8 cellular contexts compared by ENCODE assay signal in the genomic region with DNA sequence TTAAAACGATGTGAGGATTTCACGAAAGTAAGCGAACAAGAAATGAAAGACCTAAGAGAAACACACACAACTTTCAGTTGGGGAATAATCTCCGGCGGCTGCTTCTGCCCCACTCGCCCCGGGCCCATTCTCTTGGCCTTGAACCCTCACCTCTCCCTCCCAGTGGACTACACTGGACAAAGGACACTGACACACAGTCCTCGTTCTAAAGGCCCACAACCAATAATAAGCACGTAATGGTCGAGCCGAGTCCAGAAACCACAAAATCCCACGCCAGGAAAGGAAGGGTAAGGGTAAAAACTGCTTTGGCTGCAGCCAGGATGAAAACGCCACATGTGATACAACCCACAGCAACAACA. TPM values are rescaled to one million over a fixed set of nuclear protein-coding genes. Genes with fewer than 3 reads are reported as not detected.
A peak's percentile ranks its signal among the peaks of the same experiment; 100 is the strongest.
DNase-seq lines count a peak whose midpoint lies in the region; ATAC-seq and TF ChIP-seq lines count a peak whose summit lies in the region.

No MANE protein-coding gene starts in this region.

- no peak for ATAC-seq in central memory CD8-positive, alpha-beta T cell (replicated peaks; ENCODE audit: extremely low read depth, poor library complexity, severe bottlenecking)
- ATAC-seq in GM19328 (IDR thresholded peaks at IDR 0.05; ENCODE audit: unreplicated experiment) = no peak

- CTCF ChIA-PET in Caco-2 (lab: Charles Lee) = interaction anchor here (2.9 kb wide), 1 partner anchor 18 kb away, joined by 30 read pairs; the partner anchor contains the start of gene AQR

- H3K9me3 Mint-ChIP-seq in Caco-2 (ENCODE audit: unreplicated experiment) = no peaks in the 10 kb centered on the region
- H3K9me3 Mint-ChIP-seq in central memory CD8-positive, alpha-beta T cell = no peaks in the 10 kb centered on the region

- TF ChIP-seq CTCF in Caco-2 (IDR thresholded peaks at IDR 0.05; ENCODE audit: insufficient read depth in 1 of 2, low read depth in 1 of 2, low read length in 1 of 2, severe bottlenecking in 1 of 2, unreplicated experiment in 1 of 2) (no peak), HL-60 (IDR thresholded peaks at IDR 0.05; ENCODE audit: insufficient read depth, low read length) (no peak)

- no peaks in the 10 kb centered on the region for H3K27me3 ChIP-seq in Caco-2 (replicated peaks; ENCODE audit: control insufficient read depth, insufficient read depth, low read length)
- H3K27me3 ChIP-seq in HL-60 (ENCODE audit: insufficient read depth, poor library complexity, severe bottlenecking) = no peaks in the 10 kb centered on the region
- no peaks in the 10 kb centered on the region for H3K27me3 ChIP-seq in mucosa of rectum (ENCODE audit: control insufficient read depth in 2 of 2, insufficient read depth in 2 of 2, low read length in 2 of 2)

- H3K9me3 ChIP-seq in Caco-2 (no peaks in the 10 kb centered on the region), mucosa of rectum (ENCODE audit: control insufficient read depth in 2 of 2, low read length in 2 of 2) (no peaks in the 10 kb centered on the region)

- POLR2A ChIA-PET in Caco-2 (lab: Charles Lee) = interaction anchor here (2.8 kb wide), 1 partner anchor 18 kb away, joined by 26 read pairs; the partner anchor contains the start of gene AQR

- H3K27ac Mint-ChIP-seq in Caco-2 (ENCODE audit: unreplicated experiment) = peak overlapping the region; percentile 98
- H3K27ac Mint-ChIP-seq in central memory CD8-positive, alpha-beta T cell (ENCODE audit: low read depth) = peak overlapping the region; percentile 95

- no peaks in the 10 kb centered on the region for H3K27me3 Mint-ChIP-seq in Caco-2 (ENCODE audit: insufficient read depth, unreplicated experiment)
- H3K27me3 Mint-ChIP-seq in central memory CD8-positive, alpha-beta T cell = no peaks in the 10 kb centered on the region

- H3K27ac ChIP-seq in HL-60 (replicated peaks) = peak overlapping the region; percentile 96
- H3K27ac ChIP-seq in mucosa of rectum (ENCODE audit: low read depth in 2 of 2, low read length in 2 of 2) = peak overlapping the region; percentile 95 to 96

- H3K4me3 ChIP-seq in Caco-2 (ENCODE audit: low read depth, low read length) = peak overlapping the region; percentile 90
- H3K4me3 ChIP-seq in HL-60 (replicated peaks; ENCODE audit: insufficient read depth, low read length) = peak overlapping the region; percentile 62
- peak overlapping the region; percentile 91 to 99 for H3K4me3 ChIP-seq in mucosa of rectum (ENCODE audit: low read length in 2 of 2)

- no TSS peak for BruUV-seq in Caco-2 (replicated peaks; lab: Mats Ljungman, UMichigan)

- H3K36me3 Mint-ChIP-seq in Caco-2 (ENCODE audit: insufficient read depth, unreplicated experiment) = peaks cover 20% of the 10 kb centered on the region
- H3K36me3 Mint-ChIP-seq in central memory CD8-positive, alpha-beta T cell (ENCODE audit: insufficient read depth) = peaks cover 20% of the 10 kb centered on the region

- H3K4me3 Mint-ChIP-seq in Caco-2 (ENCODE audit: unreplicated experiment) = peak overlapping the region; percentile 95
- peak overlapping the region; percentile 97 for H3K4me3 Mint-ChIP-seq in central memory CD8-positive, alpha-beta T cell

- peak overlapping the region; percentile 98 to 99 for H3K9ac ChIP-seq in mucosa of rectum (ENCODE audit: low read depth in 1 of 2, low read length in 2 of 2)

- H3K4me1 ChIP-seq in Caco-2 = peaks cover 4% of the 10 kb centered on the region; the same call in 1 of the 2 replicates
- peaks cover 9 to 10% of the 10 kb centered on the region in 2 donors for H3K4me1 ChIP-seq in mucosa of rectum (ENCODE audit: control insufficient read depth in 2 of 2, insufficient read depth in 2 of 2, low read length in 2 of 2)

- H3K4me1 Mint-ChIP-seq in Caco-2 (ENCODE audit: low read depth, unreplicated experiment) = peaks cover 6% of the 10 kb centered on the region
- H3K4me1 Mint-ChIP-seq in central memory CD8-positive, alpha-beta T cell = peaks cover 26% of the 10 kb centered on the region

- no peaks in the 10 kb centered on the region for H3K36me3 ChIP-seq in Caco-2 (ENCODE audit: control insufficient read depth, insufficient read depth, low read length)
- peaks cover 3 to 10% of the 10 kb centered on the region in 2 donors for H3K36me3 ChIP-seq in mucosa of rectum (ENCODE audit: control insufficient read depth in 2 of 2, insufficient read depth in 2 of 2, low read length in 2 of 2)

- DNase-seq in Caco-2 (no peak), HL-60 (ENCODE audit: low read depth in 1 of 2, low spot score in 1 of 2) (no peak), HuH-7 (ENCODE audit: low spot score) (no peak), NCI-H2107 (lab: John Stamatoyannopoulos, UW) (no peak), DMS53 (lab: John Stamatoyannopoulos, UW) (no peak)
- DNase-seq in central memory CD8-positive, alpha-beta T cell (ENCODE audit: low spot score in 2 of 2) = no peak

- intact Hi-C loops in Caco-2 (cut with micrococcal nuclease; ENCODE audit: unreplicated experiment) = no loop called here

RNA-seq across cellular contexts. Expression of gene ZNF770, which starts 0.5 kb away (rescaled TPM):
- total RNA-seq in Caco-2 (2022) = 31.4 and 33.0 TPM in 2 replicates

RNA-seq across cellular contexts. Expression of gene AQR, which starts 18.1 kb away (rescaled TPM):
- 27.7 and 34.9 TPM in 2 replicates for total RNA-seq in Caco-2 (2022)
